ENCODE assay signal across 1 cellular context in genomic region chr14:94482132-94483070, GRCh38.
A peak's percentile ranks its signal among the peaks of the same experiment; 100 is the strongest.
TF ChIP-seq lines count a peak whose summit lies in the region.
"Not testable (repeated sequence)": the region's sequence is repeated elsewhere in the genome, so short reads cannot be mapped to it uniquely, and the experiment has no call there.

No MANE protein-coding gene starts in this region.

TF ChIP-seq in HepG2, 621 proteins besides CTCF, POLR2A, EP300 and RAD21 (continued from another document and continues in another):
- TF ChIP-seq ZNF142 (CRISPR knock-in tag; IDR thresholded peaks at IDR 0.05) = peak; percentile 7; the same call in 1 of the 2 replicates
- TF ChIP-seq ZNF205 (CRISPR knock-in tag; IDR thresholded peaks at IDR 0.05) = 0 out of 2 replicates have a peak, but pooled peaks have one; percentile 44
- peak; percentile 47 for TF ChIP-seq PHF21A (CRISPR knock-in tag; IDR thresholded peaks at IDR 0.05)
- TF ChIP-seq ZFX (CRISPR knock-in tag; IDR thresholded peaks at IDR 0.05; ENCODE audit: low read depth) = peak; percentile 56
- TF ChIP-seq ZNF740 (CRISPR knock-in tag; IDR thresholded peaks at IDR 0.05) = 0 out of 2 replicates have a peak, but pooled peaks have one; percentile 28
- TF ChIP-seq STAT6 (CRISPR knock-in tag; IDR thresholded peaks at IDR 0.05; ENCODE audit: borderline replicate concordance) = 0 out of 2 replicates have a peak, but pooled peaks have one; percentile 36
- TF ChIP-seq, protein P1, sequence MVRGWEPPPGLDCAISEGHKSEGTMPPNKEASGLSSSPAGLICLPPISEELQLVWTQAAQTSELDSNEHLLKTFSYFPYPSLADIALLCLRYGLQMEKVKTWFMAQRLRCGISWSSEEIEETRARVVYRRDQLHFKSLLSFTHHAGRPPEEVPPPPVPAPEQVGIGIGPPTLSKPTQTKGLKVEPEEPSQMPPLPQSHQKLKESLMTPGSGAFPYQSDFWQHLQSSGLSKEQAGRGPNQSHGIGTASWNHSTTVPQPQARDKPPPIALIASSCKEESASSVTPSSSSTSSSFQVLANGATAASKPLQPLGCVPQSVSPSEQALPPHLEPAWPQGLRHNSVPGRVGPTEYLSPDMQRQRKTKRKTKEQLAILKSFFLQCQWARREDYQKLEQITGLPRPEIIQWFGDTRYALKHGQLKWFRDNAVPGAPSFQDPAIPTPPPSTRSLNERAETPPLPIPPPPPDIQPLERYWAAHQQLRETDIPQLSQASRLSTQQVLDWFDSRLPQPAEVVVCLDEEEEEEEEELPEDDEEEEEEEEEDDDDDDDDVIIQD (CRISPR knock-in tag; IDR thresholded peaks at IDR 0.05; ENCODE audit: low read depth) = peak; percentile 65
- TF ChIP-seq RBFOX2 (IDR thresholded peaks at IDR 0.05; ENCODE audit: low read depth, low read length) = peak; percentile 48
- TF ChIP-seq, protein P2, sequence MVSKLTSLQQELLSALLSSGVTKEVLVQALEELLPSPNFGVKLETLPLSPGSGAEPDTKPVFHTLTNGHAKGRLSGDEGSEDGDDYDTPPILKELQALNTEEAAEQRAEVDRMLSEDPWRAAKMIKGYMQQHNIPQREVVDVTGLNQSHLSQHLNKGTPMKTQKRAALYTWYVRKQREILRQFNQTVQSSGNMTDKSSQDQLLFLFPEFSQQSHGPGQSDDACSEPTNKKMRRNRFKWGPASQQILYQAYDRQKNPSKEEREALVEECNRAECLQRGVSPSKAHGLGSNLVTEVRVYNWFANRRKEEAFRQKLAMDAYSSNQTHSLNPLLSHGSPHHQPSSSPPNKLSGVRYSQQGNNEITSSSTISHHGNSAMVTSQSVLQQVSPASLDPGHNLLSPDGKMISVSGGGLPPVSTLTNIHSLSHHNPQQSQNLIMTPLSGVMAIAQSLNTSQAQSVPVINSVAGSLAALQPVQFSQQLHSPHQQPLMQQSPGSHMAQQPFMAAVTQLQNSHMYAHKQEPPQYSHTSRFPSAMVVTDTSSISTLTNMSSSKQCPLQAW (CRISPR knock-in tag; IDR thresholded peaks at IDR 0.05) = peak; percentile 36; the same call in 1 of the 2 replicates
- peak; percentile 81 for TF ChIP-seq FOXP4 (CRISPR knock-in tag; IDR thresholded peaks at IDR 0.05)
- peak; percentile 21; the same call in 1 of the 2 replicates for TF ChIP-seq GABPB1 (CRISPR knock-in tag; IDR thresholded peaks at IDR 0.05)
- peak; percentile 87 for TF ChIP-seq ZNF687 (CRISPR knock-in tag; IDR thresholded peaks at IDR 0.05)
- TF ChIP-seq TEAD3 (CRISPR knock-in tag; optimal IDR thresholded peaks at IDR 0.05; ENCODE audit: borderline replicate concordance) = peak; percentile 81
- TF ChIP-seq DRAP1 (CRISPR knock-in tag; IDR thresholded peaks at IDR 0.05) = peak; percentile 72
- TF ChIP-seq, protein P3, sequence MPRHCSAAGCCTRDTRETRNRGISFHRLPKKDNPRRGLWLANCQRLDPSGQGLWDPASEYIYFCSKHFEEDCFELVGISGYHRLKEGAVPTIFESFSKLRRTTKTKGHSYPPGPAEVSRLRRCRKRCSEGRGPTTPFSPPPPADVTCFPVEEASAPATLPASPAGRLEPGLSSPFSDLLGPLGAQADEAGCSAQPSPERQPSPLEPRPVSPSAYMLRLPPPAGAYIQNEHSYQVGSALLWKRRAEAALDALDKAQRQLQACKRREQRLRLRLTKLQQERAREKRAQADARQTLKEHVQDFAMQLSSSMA (CRISPR knock-in tag; IDR thresholded peaks at IDR 0.05) = peak; percentile 18; the same call in 1 of the 2 replicates
- TF ChIP-seq PAF1 (CRISPR knock-in tag; IDR thresholded peaks at IDR 0.05) = 0 out of 2 replicates have a peak, but pooled peaks have one; percentile 39
- TF ChIP-seq FOXA3 (CRISPR knock-in tag; IDR thresholded peaks at IDR 0.05) = peak; percentile 47
- TF ChIP-seq TCF12 (IDR thresholded peaks at IDR 0.05) = not testable (repeated sequence)
- TF ChIP-seq TCF12 (CRISPR knock-in tag; IDR thresholded peaks at IDR 0.05) = peak; percentile 51; the same call in 1 of the 2 replicates
- TF ChIP-seq ZNF17 (CRISPR knock-in tag; IDR thresholded peaks at IDR 0.05) = peak; percentile 82; the same call in 1 of the 2 replicates
- TF ChIP-seq, protein P4, sequence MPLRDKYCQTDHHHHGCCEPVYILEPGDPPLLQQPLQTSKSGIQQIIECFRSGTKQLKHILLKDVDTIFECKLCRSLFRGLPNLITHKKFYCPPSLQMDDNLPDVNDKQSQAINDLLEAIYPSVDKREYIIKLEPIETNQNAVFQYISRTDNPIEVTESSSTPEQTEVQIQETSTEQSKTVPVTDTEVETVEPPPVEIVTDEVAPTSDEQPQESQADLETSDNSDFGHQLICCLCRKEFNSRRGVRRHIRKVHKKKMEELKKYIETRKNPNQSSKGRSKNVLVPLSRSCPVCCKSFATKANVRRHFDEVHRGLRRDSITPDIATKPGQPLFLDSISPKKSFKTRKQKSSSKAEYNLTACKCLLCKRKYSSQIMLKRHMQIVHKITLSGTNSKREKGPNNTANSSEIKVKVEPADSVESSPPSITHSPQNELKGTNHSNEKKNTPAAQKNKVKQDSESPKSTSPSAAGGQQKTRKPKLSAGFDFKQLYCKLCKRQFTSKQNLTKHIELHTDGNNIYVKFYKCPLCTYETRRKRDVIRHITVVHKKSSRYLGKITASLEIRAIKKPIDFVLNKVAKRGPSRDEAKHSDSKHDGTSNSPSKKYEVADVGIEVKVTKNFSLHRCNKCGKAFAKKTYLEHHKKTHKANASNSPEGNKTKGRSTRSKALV (CRISPR knock-in tag; IDR thresholded peaks at IDR 0.05) = 0 out of 2 replicates have a peak, but pooled peaks have one; percentile 35
- 0 out of 2 replicates have a peak, but pooled peaks have one; percentile 19 for TF ChIP-seq SP5 (CRISPR knock-in tag; IDR thresholded peaks at IDR 0.05; ENCODE audit: borderline replicate concordance, low read depth)
- TF ChIP-seq ARNT2 (CRISPR knock-in tag; IDR thresholded peaks at IDR 0.05; ENCODE audit: low read depth) = peak; percentile 52; the same call in 1 of the 2 replicates
- peak; percentile 31; the same call in 1 of the 2 replicates for TF ChIP-seq NCOA2 (CRISPR knock-in tag; IDR thresholded peaks at IDR 0.05)
- TF ChIP-seq PITX1 (CRISPR knock-in tag; IDR thresholded peaks at IDR 0.05) = 0 out of 2 replicates have a peak, but pooled peaks have one; percentile 27
- peak; percentile 67; the same call in 1 of the 2 replicates for TF ChIP-seq ZBTB20 (CRISPR knock-in tag; IDR thresholded peaks at IDR 0.05; ENCODE audit: borderline replicate concordance, low read depth)
